8 cellular contexts compared by ENCODE assay signal in the genomic region with DNA sequence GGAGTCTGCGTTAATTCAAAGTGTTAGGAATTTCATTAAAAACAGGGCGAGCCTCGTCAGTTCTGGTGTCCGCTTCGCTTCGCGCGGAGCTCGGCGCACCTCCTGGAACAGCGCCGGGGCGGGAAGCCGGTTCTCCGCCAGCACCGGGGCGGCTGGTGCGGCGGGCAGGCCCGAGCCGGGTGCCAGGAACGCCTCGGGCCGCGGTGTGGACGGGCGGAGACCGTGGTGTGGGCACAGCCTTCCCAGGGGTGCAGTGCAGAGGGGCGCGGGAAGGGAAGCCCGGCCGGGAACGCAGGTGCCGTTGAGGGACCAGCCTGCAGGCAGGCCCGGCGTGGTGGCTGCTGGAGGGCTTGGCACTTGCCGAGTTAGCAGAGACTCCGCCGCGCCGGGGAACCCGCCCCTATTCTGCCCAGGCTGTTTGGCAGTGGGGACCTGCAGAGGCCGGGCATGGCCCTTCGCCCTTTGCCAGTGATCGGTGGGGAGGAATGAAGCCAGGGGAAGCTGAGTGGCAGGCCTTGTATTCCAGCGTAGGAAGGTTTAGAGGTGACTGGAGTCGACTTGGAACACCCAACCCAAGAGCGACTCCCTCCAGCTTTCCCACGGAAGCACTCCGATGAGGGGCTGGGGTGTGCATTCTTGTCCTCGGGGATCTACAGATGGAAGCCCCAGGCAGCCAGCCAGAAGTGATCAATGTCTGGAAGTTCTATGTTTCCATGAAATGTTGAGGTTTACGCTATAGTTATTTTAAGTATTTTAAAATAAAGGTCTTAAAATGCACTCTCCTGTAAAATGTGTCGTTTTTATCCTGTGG. TPM values are rescaled to one million over a fixed set of nuclear protein-coding genes. Genes with fewer than 3 reads are reported as not detected.
A peak's percentile ranks its signal among the peaks of the same experiment; 100 is the strongest.
DNase-seq lines count a peak whose midpoint lies in the region; ATAC-seq and FAIRE-seq lines count a peak whose summit lies in the region.

No MANE protein-coding gene starts in this region.

- POLR2A ChIA-PET in CD8-positive, alpha-beta memory T cell (lab: Charles Lee): interaction anchor here (0.9 to 1.6 kb wide), 8 partner anchors 17 to 1682 kb away, joined by 3 to 9 read pairs (median 5); a partner anchor contains a TSS

- peak overlapping the region; percentile 92 to 97 (median 95) for H3K4me3 Mint-ChIP-seq in CD8-positive, alpha-beta memory T cell

- no peak overlapping the region for H2BK5ac ChIP-seq in mesenchymal stem cell (ENCODE audit: low read depth, low read length, poor library complexity, severe bottlenecking)

- ATAC-seq in HG03457 (IDR thresholded peaks at IDR 0.05; ENCODE audit: unreplicated experiment): peak; percentile 2
- ATAC-seq in HG02759 (IDR thresholded peaks at IDR 0.05; ENCODE audit: unreplicated experiment): no peak

- no peak overlapping the region for H3K14ac ChIP-seq in mesenchymal stem cell (ENCODE audit: low read length in 2 of 2)

- H3K36me3 Mint-ChIP-seq in CD8-positive, alpha-beta memory T cell: peaks cover 0 to 11% (median 0%) of the 10 kb centered on the region in 3 donors

- 93% methylated on average over 49 of the region's 53 CpGs for WGBS in mesenchymal stem cell

- peaks cover 0 to 2% (median 0%) of the 10 kb centered on the region in 5 donors for H3K9me3 Mint-ChIP-seq in CD8-positive, alpha-beta memory T cell

- peak overlapping the region; percentile 80 for H3K27ac ChIP-seq in CD8-positive, alpha-beta memory T cell (ENCODE audit: low read depth, low read length)
- H3K27ac ChIP-seq in mesenchymal stem cell (ENCODE audit: low read length, poor library complexity, severe bottlenecking): peak overlapping the region; percentile 7

- H3K4ac ChIP-seq in mesenchymal stem cell (ENCODE audit: low read depth in 1 of 2, low read length in 2 of 2): peak overlapping the region; percentile 2 to 48

- CTCF ChIA-PET in CD8-positive, alpha-beta memory T cell (lab: Charles Lee): interaction anchor here (1.3 to 2.1 kb wide), 5 partner anchors 22 to 238 kb away, joined by 3 to 8 read pairs (median 3); no protein-coding TSS in a partner anchor

- DNase-seq in CD8-positive, alpha-beta memory T cell: peak in 3 of 5 donors; percentile 10 to 56 (median 26)
- DNase-seq in activated CD4-positive, alpha-beta T cell treated with anti-CD3 and anti-CD28 coated beads for 48 hours: peak; percentile 64
- peak; percentile 52 for DNase-seq in dermis blood vessel endothelial cell
- no peak for DNase-seq in mesenchymal stem cell
- DNase-seq in stimulated activated CD8-positive, alpha-beta memory T cell treated with anti-CD3 and anti-CD28 coated beads, Interleukin-12 subunit alpha, Interleukin-12 subunit beta, amount 100 ng/mL, for 4 hours (ENCODE audit: low read depth): peak; percentile 22
- DNase-seq in urothelium cell line (ENCODE audit: low spot score): no peak

- H3K4me3 ChIP-seq in CD8-positive, alpha-beta memory T cell (ENCODE audit: low read length): peak overlapping the region; percentile 61
- peak overlapping the region in 1 of 2 experiments; percentile 87 for H3K4me3 ChIP-seq in mesenchymal stem cell (ENCODE audit: insufficient read depth in 1 of 2, low read depth in 1 of 2, low read length in 2 of 2)

- peak overlapping the region; percentile 43 for H4K91ac ChIP-seq in mesenchymal stem cell (ENCODE audit: low read length)

- H3K27ac Mint-ChIP-seq in CD8-positive, alpha-beta memory T cell: peak overlapping the region; percentile 96 to 99 (median 98)

- H3K79me1 ChIP-seq in mesenchymal stem cell (replicated peaks; ENCODE audit: low read length, poor library complexity, severe bottlenecking): no peaks in the 10 kb centered on the region

- peaks cover 32% of the 10 kb centered on the region for H3K4me1 ChIP-seq in CD8-positive, alpha-beta memory T cell (ENCODE audit: insufficient read depth, low read length)
- peaks cover 13% of the 10 kb centered on the region for H3K4me1 ChIP-seq in mesenchymal stem cell (ENCODE audit: control insufficient read depth, insufficient read depth, low read depth, low read length)

- no peaks in the 10 kb centered on the region for H3K9me3 ChIP-seq in CD8-positive, alpha-beta memory T cell (ENCODE audit: low read length)
- H3K9me3 ChIP-seq in mesenchymal stem cell (ENCODE audit: control insufficient read depth, low read length): no peaks in the 10 kb centered on the region

- H2AFZ ChIP-seq in mesenchymal stem cell (ENCODE audit: low read depth, low read length): no peak overlapping the region

- H4K8ac ChIP-seq in mesenchymal stem cell (ENCODE audit: low read length): peak overlapping the region; percentile 52

- H3K36me3 ChIP-seq in CD8-positive, alpha-beta memory T cell (ENCODE audit: insufficient read depth, low read length): no peaks in the 10 kb centered on the region
- H3K36me3 ChIP-seq in mesenchymal stem cell (ENCODE audit: control insufficient read depth in 1 of 2, insufficient read depth in 2 of 2, low read depth in 1 of 2, low read length in 2 of 2): no peaks in the 10 kb centered on the region

- H2BK15ac ChIP-seq in mesenchymal stem cell (ENCODE audit: low read depth, poor library complexity, severe bottlenecking): peak overlapping the region; percentile 87

- peaks cover 29 to 41% (median 38%) of the 10 kb centered on the region in 3 donors for H3K4me1 Mint-ChIP-seq in CD8-positive, alpha-beta memory T cell

- no peak for FAIRE-seq in urothelium cell line (lab: Jason Lieb, UNC)

- H3K9ac ChIP-seq in mesenchymal stem cell (ENCODE audit: low read length): peak overlapping the region; percentile 91

- H3K27me3 ChIP-seq in CD8-positive, alpha-beta memory T cell (ENCODE audit: insufficient read depth, low read length, poor library complexity, severe bottlenecking): no peaks in the 10 kb centered on the region
- no peaks in the 10 kb centered on the region for H3K27me3 ChIP-seq in mesenchymal stem cell (ENCODE audit: control insufficient read depth in 1 of 2, insufficient read depth in 1 of 2, low read length in 2 of 2)

- peaks cover 0 to 4% of the 10 kb centered on the region in 2 donors for H3K27me3 Mint-ChIP-seq in CD8-positive, alpha-beta memory T cell

- H3K4me2 ChIP-seq in mesenchymal stem cell (ENCODE audit: low read length, poor library complexity, severe bottlenecking): peak overlapping the region; percentile 50

- peak overlapping the region; percentile 38 to 59 for H2BK12ac ChIP-seq in mesenchymal stem cell (ENCODE audit: low read length in 2 of 2)

- no peak overlapping the region for H3K23ac ChIP-seq in mesenchymal stem cell (ENCODE audit: low read length in 2 of 2)

- peak overlapping the region; percentile 11 for H2AK5ac ChIP-seq in mesenchymal stem cell (ENCODE audit: low read length, severe bottlenecking)

- peak overlapping the region; percentile 51 to 56 for H3K18ac ChIP-seq in mesenchymal stem cell (ENCODE audit: low read depth in 1 of 2, low read length in 2 of 2)

- H2BK120ac ChIP-seq in mesenchymal stem cell (ENCODE audit: low read depth, low read length): no peak overlapping the region

RNA-seq across cellular contexts. Expression of a gene that starts 0.9 kb away (rescaled TPM):
- 10 to 100 TPM; 53.6 to 54.9 TPM for total RNA-seq in CD8-positive, alpha-beta memory T cell
- 72.2 TPM for polyA plus RNA-seq in CD8-positive, alpha-beta memory T cell
- total RNA-seq in dermis blood vessel endothelial cell: 71.0 and 73.0 TPM in 2 replicates
- 87.3 TPM for polyA plus RNA-seq in mesenchymal stem cell (2013, experiment 1 of 2)
- 88.1 TPM for polyA plus RNA-seq in mesenchymal stem cell (2013, experiment 2 of 2)

Comparison
In these comparisons a context has a peak if more than half of its experiments do, and no peak if none do; other contexts are left out.
1. DNase-seq: peak in CD8-positive, alpha-beta memory T cell (3 of 5), activated CD4-positive, alpha-beta T cell treated with anti-CD3 and anti-CD28 coated beads for 48 hours (single experiment), dermis blood vessel endothelial cell (single experiment) and stimulated activated CD8-positive, alpha-beta memory T cell treated with anti-CD3 and anti-CD28 coated beads, Interleukin-12 subunit alpha, Interleukin-12 subunit beta, amount 100 ng/mL, for 4 hours (single experiment); none in mesenchymal stem cell (single experiment) and urothelium cell line (single experiment).